Comparison of ENCODE assay signal across 1 cellular context in genomic region chr17:39199673-39199985, GRCh38.
TF ChIP-seq lines count a peak whose summit lies in the region.

No MANE protein-coding gene starts in this region.

TF ChIP-seq in K562, 482 proteins besides CTCF, POLR2A, EP300 and RAD21:
- TF ChIP-seq ASH1L (IDR thresholded peaks at IDR 0.05; ENCODE audit: borderline replicate concordance, low read depth, partially characterized antibody) = no peak
- TF ChIP-seq NFE2L1 (tag; IDR thresholded peaks at IDR 0.05; ENCODE audit: borderline replicate concordance, low read depth) = no peak
- peak; percentile 38 to 70 for TF ChIP-seq E2F6 (IDR thresholded peaks at IDR 0.05; ENCODE audit: borderline replicate concordance in 1 of 2, extremely low read depth in 1 of 2, insufficient read depth in 1 of 2, insufficient read length in 1 of 2, low read depth in 1 of 2, low read length in 1 of 2, poor library complexity in 1 of 2, severe bottlenecking in 1 of 2)
- TF ChIP-seq ZNF589 (CRISPR knock-in tag; IDR thresholded peaks at IDR 0.05; ENCODE audit: low read depth) = peak; percentile 70; the same call in 1 of the 2 replicates
- TF ChIP-seq L3MBTL2 (IDR thresholded peaks at IDR 0.05) = peak; percentile 30; the same call in 1 of the 2 replicates
- peak; percentile 7; the same call in 1 of the 2 replicates for TF ChIP-seq ARID1B (IDR thresholded peaks at IDR 0.05)
- TF ChIP-seq CREB5 (CRISPR knock-in tag; IDR thresholded peaks at IDR 0.05) = no peak
- no peak for TF ChIP-seq ZNF184 (CRISPR knock-in tag; IDR thresholded peaks at IDR 0.05)
- 0 out of 2 replicates have a peak, but pooled peaks have one; percentile 5 for TF ChIP-seq LEF1 (IDR thresholded peaks at IDR 0.05)
- TF ChIP-seq ZNF639 (CRISPR knock-in tag; conservative IDR thresholded peaks at IDR 0.05 in 1 of 2, IDR thresholded peaks at IDR 0.05 in 1 of 2) = 0 out of 4 replicates have a peak, but pooled peaks of 1 of the 2 experiments have one; percentile 14
- 0 out of 2 replicates have a peak, but pooled peaks have one; percentile 29 for TF ChIP-seq SMARCC2 (IDR thresholded peaks at IDR 0.05; ENCODE audit: low read depth)
- 0 out of 2 replicates have a peak, but pooled peaks have one; percentile 24 for TF ChIP-seq HMBOX1 (IDR thresholded peaks at IDR 0.05)
- peak; percentile 17 for TF ChIP-seq PHF20 (IDR thresholded peaks at IDR 0.05; ENCODE audit: partially characterized antibody)
- peak; percentile 29 for TF ChIP-seq DACH1 (IDR thresholded peaks at IDR 0.05; ENCODE audit: partially characterized antibody)
- TF ChIP-seq ZBTB11 (CRISPR knock-in tag; IDR thresholded peaks at IDR 0.05) = 0 out of 6 replicates have a peak, but pooled peaks of 1 of the 3 experiments have one; percentile 6
- TF ChIP-seq ZNF212 (CRISPR knock-in tag; IDR thresholded peaks at IDR 0.05) = no peak
- TF ChIP-seq HNRNPLL (IDR thresholded peaks at IDR 0.05; ENCODE audit: low read depth, low read length, poor library complexity, severe bottlenecking) = no peak
- 0 out of 2 replicates have a peak, but pooled peaks have one; percentile 55 for TF ChIP-seq SUPT5H (IDR thresholded peaks at IDR 0.05)
- TF ChIP-seq ZNF436 (CRISPR knock-in tag; IDR thresholded peaks at IDR 0.05) = no peak
- TF ChIP-seq ZC3H8 (IDR thresholded peaks at IDR 0.05) = no peak
- 0 out of 2 replicates have a peak, but pooled peaks have one; percentile 59 for TF ChIP-seq ZNF592 (IDR thresholded peaks at IDR 0.05)
- TF ChIP-seq BRD9 (IDR thresholded peaks at IDR 0.05; ENCODE audit: low read depth, partially characterized antibody) = no peak
- 0 out of 2 replicates have a peak, but pooled peaks have one; percentile 3 for TF ChIP-seq ELF4 (CRISPR knock-in tag; IDR thresholded peaks at IDR 0.05)
- TF ChIP-seq ADNP (tag; IDR thresholded peaks at IDR 0.05) = 0 out of 2 replicates have a peak, but pooled peaks have one; percentile 2
- peak; percentile 10; the same call in 1 of the 2 replicates for TF ChIP-seq NBN (IDR thresholded peaks at IDR 0.05; ENCODE audit: low read depth)
- TF ChIP-seq RHOXF2B (CRISPR knock-in tag; conservative IDR thresholded peaks at IDR 0.05) = no peak
- no peak for TF ChIP-seq FOXP1 (CRISPR knock-in tag; IDR thresholded peaks at IDR 0.05)
